Comparison of ENCODE assay signal across 17 cellular contexts in the genomic region with DNA sequence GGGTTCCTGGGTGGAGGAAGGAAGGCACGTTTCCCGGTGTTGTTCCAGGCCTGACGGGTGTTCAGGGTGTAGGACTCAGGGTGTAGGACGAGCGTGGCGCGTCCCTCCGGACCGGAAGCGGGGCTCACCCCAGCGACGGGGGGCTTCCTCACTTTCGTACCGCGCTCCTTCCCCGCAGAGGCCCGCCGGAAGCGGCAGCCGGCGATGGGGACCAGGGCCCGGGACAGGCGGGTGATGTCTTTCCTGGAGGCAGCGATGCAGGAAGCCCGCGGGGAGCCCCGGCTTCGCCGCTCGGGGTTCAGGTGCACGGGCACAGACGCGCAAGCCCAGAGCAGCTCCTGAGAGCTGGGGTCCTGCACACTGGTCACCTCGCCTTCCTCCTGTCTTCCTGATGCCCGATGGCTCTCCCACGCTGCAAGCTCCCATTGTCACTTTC. TPM values are rescaled to one million over a fixed set of nuclear protein-coding genes. Genes with fewer than 3 reads are reported as not detected.
DNase-seq lines count a peak whose midpoint lies in the region; ATAC-seq, FAIRE-seq and TF ChIP-seq lines count a peak whose summit lies in the region.
"Had no signal": no experiment of that assay in that cellular context is flagged by ENCODE, and none has a peak within 500 bp of the region (broad histone marks: within the 10 kb centered on the region; RNA-seq: fewer than 3 reads in every experiment).

No MANE protein-coding gene starts in this region.

- CTCF ChIA-PET in CD8-positive, alpha-beta T cell (lab: Charles Lee): interaction anchor here (1.8 to 2.2 kb wide), 2 partner anchors 24 to 37 kb away, joined by 5 to 7 read pairs; no protein-coding TSS in a partner anchor

- H3K4me3 Mint-ChIP-seq in CD8-positive, alpha-beta T cell: peak overlapping the region; percentile 44
- H3K4me3 Mint-ChIP-seq in astrocyte (ENCODE audit: unreplicated experiment) (no peak overlapping the region), naive B cell (peak overlapping the region in 5 of 8 donors; percentile 44 to 81 (median 55)), CD14-positive monocyte (peak overlapping the region in 1 of 2 donors; percentile 85)

- H3K9me3 Mint-ChIP-seq in CD8-positive, alpha-beta T cell: peaks cover 8% of the 10 kb centered on the region
- no peaks in the 10 kb centered on the region for H3K9me3 Mint-ChIP-seq in astrocyte (ENCODE audit: unreplicated experiment)
- H3K9me3 Mint-ChIP-seq in naive B cell: peaks cover 2 to 36% (median 20%) of the 10 kb centered on the region in 7 donors
- H3K9me3 Mint-ChIP-seq in CD14-positive monocyte: peaks cover 2 to 23% (median 12%) of the 10 kb centered on the region in 7 donors

- no peaks in the 10 kb centered on the region for H3K9me3 ChIP-seq in CD8-positive, alpha-beta T cell (ENCODE audit: low read length)
- no peaks in the 10 kb centered on the region for H3K9me3 ChIP-seq in astrocyte (ENCODE audit: insufficient read depth, low read depth, low read length)
- H3K9me3 ChIP-seq: BE2C, neutrophil had no signal

- no peaks in the 10 kb centered on the region for H4K20me1 ChIP-seq in astrocyte (ENCODE audit: insufficient read depth, low read length)

- intact Hi-C loops in CD8-positive, alpha-beta T cell (cut with DNase I, micrococcal nuclease): no loop called here
- intact Hi-C loops in CD14-positive monocyte (cut with micrococcal nuclease): no loop called here

- no peak overlapping the region for H3K9ac ChIP-seq in astrocyte (ENCODE audit: low read length)

- TF ChIP-seq CTCF in CD8-positive, alpha-beta T cell (IDR thresholded peaks at IDR 0.05): no peak
- TF ChIP-seq CTCF in astrocyte (IDR thresholded peaks at IDR 0.05; ENCODE audit: insufficient read depth, low read depth, low read length) (no peak), CD14-positive monocyte (IDR thresholded peaks at IDR 0.05) (no peak)

- no peak for DNase-seq in CD8-positive, alpha-beta T cell
- DNase-seq in astrocyte (ENCODE audit: low read depth) (no peak), naive B cell (no peak), GF-D8 (lab: John Stamatoyannopoulos, UW) (no peak), CD14-positive monocyte (ENCODE audit: low spot score) (no peak), GM03348 (ENCODE audit: low spot score) (no peak)
- DNase-seq: BE2C; DMS79; effector CD4-positive, alpha-beta T cell; MM.1S had no signal

- ATAC-seq in CD8-positive, alpha-beta T cell: no peak
- ATAC-seq in naive B cell (ENCODE audit: low read depth in 2 of 2) (peak; percentile 20 to 23), GM18873 (IDR thresholded peaks at IDR 0.05; ENCODE audit: low FRiP score, unreplicated experiment) (no peak)

- H3K4me1 ChIP-seq in ACC112 (ENCODE audit: control insufficient read depth, insufficient read depth, low read length, unreplicated experiment) (no peaks in the 10 kb centered on the region), astrocyte (ENCODE audit: insufficient read depth, low read length) (no peaks in the 10 kb centered on the region)
- H3K4me1 ChIP-seq in CD8-positive, alpha-beta T cell (ENCODE audit: insufficient read depth, low read length): peaks cover 10% of the 10 kb centered on the region
- H3K4me1 ChIP-seq: BE2C had no signal

- peaks cover 15% of the 10 kb centered on the region for H3K4me1 Mint-ChIP-seq in CD8-positive, alpha-beta T cell (ENCODE audit: low read depth)
- H3K4me1 Mint-ChIP-seq in astrocyte (ENCODE audit: low read depth, unreplicated experiment): no peaks in the 10 kb centered on the region
- peaks cover 12 to 19% (median 17%) of the 10 kb centered on the region in 3 donors for H3K4me1 Mint-ChIP-seq in naive B cell
- peaks cover 8% of the 10 kb centered on the region for H3K4me1 Mint-ChIP-seq in CD14-positive monocyte

- H3K27ac ChIP-seq in ACC112 (ENCODE audit: low read depth, low read length): no peak overlapping the region
- H3K27ac ChIP-seq in CD8-positive, alpha-beta T cell (ENCODE audit: low read depth, low read length): no peak overlapping the region
- no peak overlapping the region for H3K27ac ChIP-seq in astrocyte (ENCODE audit: low read depth, low read length)
- H3K27ac ChIP-seq: neutrophil, skin epidermis had no signal

- POLR2A ChIA-PET in CD8-positive, alpha-beta T cell (lab: Charles Lee): no interaction called here

- peaks cover 76% of the 10 kb centered on the region for H3K27me3 ChIP-seq in ACC112 (ENCODE audit: insufficient read depth, low read length)
- peaks cover 6% of the 10 kb centered on the region for H3K27me3 ChIP-seq in CD8-positive, alpha-beta T cell (ENCODE audit: insufficient read depth, low read length)
- H3K27me3 ChIP-seq in astrocyte (ENCODE audit: insufficient read depth, low read length): peaks cover 21% of the 10 kb centered on the region

- FAIRE-seq in astrocyte (lab: Jason Lieb, UNC): no peak
- FAIRE-seq: bronchial epithelial cell, H54 had no signal

- H2AFZ ChIP-seq in ACC112 (ENCODE audit: low read length, unreplicated experiment) (no peak overlapping the region), astrocyte (ENCODE audit: low read depth, low read length) (peak overlapping the region; percentile 56)

- H3K79me2 ChIP-seq in ACC112 (ENCODE audit: control insufficient read depth, insufficient read depth, low read length, unreplicated experiment) (no peaks in the 10 kb centered on the region), astrocyte (ENCODE audit: insufficient read depth, low read length) (no peaks in the 10 kb centered on the region)

- H3K36me3 Mint-ChIP-seq in CD8-positive, alpha-beta T cell: peaks cover under 1% of the 10 kb centered on the region
- H3K36me3 Mint-ChIP-seq in astrocyte (ENCODE audit: low read depth, unreplicated experiment) (no peaks in the 10 kb centered on the region), naive B cell (peaks cover 5 to 31% of the 10 kb centered on the region in 2 donors), CD14-positive monocyte (peaks cover 0 to 2% of the 10 kb centered on the region in 2 donors)

- H3K27ac Mint-ChIP-seq in CD8-positive, alpha-beta T cell: no peak overlapping the region
- no peak overlapping the region for H3K27ac Mint-ChIP-seq in astrocyte (ENCODE audit: unreplicated experiment)
- H3K27ac Mint-ChIP-seq in naive B cell: peak overlapping the region in 1 of 6 donors; percentile 40
- H3K27ac Mint-ChIP-seq in CD14-positive monocyte: no peak overlapping the region

- no peaks in the 10 kb centered on the region for H3K36me3 ChIP-seq in ACC112 (ENCODE audit: insufficient read depth, low read length)
- H3K36me3 ChIP-seq in CD8-positive, alpha-beta T cell (ENCODE audit: insufficient read depth, low read length): no peaks in the 10 kb centered on the region
- H3K36me3 ChIP-seq in astrocyte (ENCODE audit: insufficient read depth, low read length): no peaks in the 10 kb centered on the region
- H3K36me3 ChIP-seq: BE2C, neutrophil had no signal

- H3K4me3 ChIP-seq in ACC112 (ENCODE audit: low read depth, low read length) (peak overlapping the region; percentile 42), astrocyte (ENCODE audit: insufficient read depth, low read depth, low read length) (no peak overlapping the region)
- H3K4me3 ChIP-seq in CD8-positive, alpha-beta T cell (ENCODE audit: low read depth, low read length): no peak overlapping the region
- H3K4me3 ChIP-seq: skin epidermis had no signal

- H3K4me2 ChIP-seq in astrocyte (ENCODE audit: low read length): peak overlapping the region; percentile 72

- peaks cover 58% of the 10 kb centered on the region for H3K27me3 Mint-ChIP-seq in CD8-positive, alpha-beta T cell (ENCODE audit: low read depth)
- H3K27me3 Mint-ChIP-seq in astrocyte (ENCODE audit: low read depth, unreplicated experiment) (peaks cover 36% of the 10 kb centered on the region), naive B cell (peaks cover 64 to 75% (median 70%) of the 10 kb centered on the region in 3 donors), CD14-positive monocyte (ENCODE audit: low read depth in 3 of 3) (peaks cover 50 to 71% (median 54%) of the 10 kb centered on the region in 3 donors)

RNA-seq across cellular contexts. Expression of gene FOXL2NB, which starts 13.4 kb away (rescaled TPM):
- not detected for total RNA-seq in CD8-positive, alpha-beta T cell
- 3.9 and 5.2 TPM in 2 replicates for total RNA-seq in astrocyte
- polyA plus RNA-seq in naive B cell (ENCODE audit: low read depth in 6 of 6) (not detected), CD14-positive monocyte (not detected)
- total RNA-seq: T-helper 2 cell treated with Interferon-gamma antibody and Interleukin-4, amounts not matched to agents 100 ng/mL and 5 ng/mL, for 36 hours had no signal

RNA-seq across cellular contexts. Expression of gene FOXL2, which starts 13.5 kb away (rescaled TPM):
- under 1 TPM in 1 of 2 experiments, not detected in 1; 0.11 TPM for total RNA-seq in CD8-positive, alpha-beta T cell
- total RNA-seq in astrocyte: 3.7 and 4.5 TPM in 2 replicates
- polyA plus RNA-seq in naive B cell (ENCODE audit: low read depth in 6 of 6) (not detected), CD14-positive monocyte (not detected)
- total RNA-seq: T-helper 2 cell treated with Interferon-gamma antibody and Interleukin-4, amounts not matched to agents 100 ng/mL and 5 ng/mL, for 36 hours had no signal

RNA-seq across cellular contexts. Expression of gene PRR23A, which starts 45.6 kb away (rescaled TPM):
- total RNA-seq in CD8-positive, alpha-beta T cell: not detected
- not detected in 2 replicates for total RNA-seq in astrocyte
- polyA plus RNA-seq in naive B cell (ENCODE audit: low read depth in 6 of 6) (not detected), CD14-positive monocyte (not detected)
- total RNA-seq: bronchial epithelial cell; T-helper 2 cell treated with Interferon-gamma antibody and Interleukin-4, amounts not matched to agents 100 ng/mL and 5 ng/mL, for 36 hours had no signal

Comparison
In these comparisons a context has a peak if more than half of its experiments do, and no peak if none do; other contexts are left out.
1. ATAC-seq: peak in naive B cell (2 of 2); none in CD8-positive, alpha-beta T cell (single experiment) and GM18873 (single experiment).